1 cellular context compared by ENCODE assay signal in the genomic region with DNA sequence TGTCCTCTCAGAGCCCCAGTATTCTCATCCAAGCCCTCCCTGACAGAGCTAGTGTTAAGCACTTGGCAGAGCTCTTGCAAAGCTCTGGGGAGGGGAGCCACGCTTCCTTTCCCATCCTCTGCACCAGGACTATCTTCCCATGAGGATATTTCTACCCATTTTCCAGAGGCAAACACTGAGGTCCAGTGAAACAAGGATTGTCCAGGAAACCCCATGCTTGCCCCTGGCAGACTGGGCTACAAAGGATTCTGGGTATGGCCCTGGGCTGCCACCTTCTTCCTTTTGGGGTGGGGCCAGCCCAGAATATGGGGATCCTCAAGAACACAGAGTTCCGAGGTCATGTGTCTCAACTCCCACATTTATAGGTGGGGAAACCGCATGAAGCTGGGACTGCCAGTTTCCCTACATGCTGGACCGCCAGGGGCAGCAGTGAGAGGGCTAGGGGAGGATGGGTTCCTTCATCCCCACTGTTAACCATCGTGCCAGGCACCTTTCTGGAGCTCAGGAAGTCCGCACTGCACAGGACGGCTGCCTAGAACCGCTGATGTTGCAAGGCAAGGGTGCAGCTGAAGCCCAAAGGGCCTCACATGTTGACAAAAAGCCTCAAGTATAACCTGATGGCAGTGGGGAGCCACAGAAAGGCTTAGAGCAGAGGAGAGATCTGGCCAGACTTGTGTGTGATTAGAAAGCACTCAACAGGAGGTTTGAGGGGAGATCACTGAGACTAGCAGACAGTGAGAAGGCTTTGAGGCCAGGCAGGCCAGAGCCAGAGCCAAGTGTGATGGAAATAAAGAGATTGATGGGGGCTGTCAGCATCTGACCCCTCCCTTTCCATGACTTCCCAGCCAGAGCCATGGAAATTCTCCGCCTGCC.
TF ChIP-seq lines count a peak whose summit lies in the region.

No MANE protein-coding gene starts in this region.

TF ChIP-seq in K562, 482 proteins besides CTCF, POLR2A, EP300 and RAD21:
- no peak for TF ChIP-seq PBX2 (CRISPR knock-in tag; IDR thresholded peaks at IDR 0.05; ENCODE audit: low read depth)
- peak; percentile 34; the same call in 1 of the 2 replicates for TF ChIP-seq PBX2 (tag; conservative IDR thresholded peaks at IDR 0.05; ENCODE audit: low read depth)
- TF ChIP-seq MEIS2 (IDR thresholded peaks at IDR 0.05; ENCODE audit: partially characterized antibody) = peak; percentile 52
- no peak for TF ChIP-seq PHB2 (IDR thresholded peaks at IDR 0.05; ENCODE audit: low read depth)
- TF ChIP-seq ZNF324 (CRISPR knock-in tag; IDR thresholded peaks at IDR 0.05) = no peak
- TF ChIP-seq BRCA1 (IDR thresholded peaks at IDR 0.05) = no peak
- no peak for TF ChIP-seq BRCA1 (CRISPR knock-in tag; IDR thresholded peaks at IDR 0.05)
- TF ChIP-seq RAD51 (IDR thresholded peaks at IDR 0.05; ENCODE audit: borderline replicate concordance, low read depth) = no peak
- no peak for TF ChIP-seq ZNF444 (CRISPR knock-in tag; IDR thresholded peaks at IDR 0.05)
- TF ChIP-seq RBM25 (IDR thresholded peaks at IDR 0.05; ENCODE audit: low read depth, low read length, severe bottlenecking) = peak; percentile 41
- TF ChIP-seq MITF (IDR thresholded peaks at IDR 0.05) = no peak
